In genomic region chr2:112751451-112752197, GRCh38 we compare ENCODE assay signal across 1 cellular context.
TF ChIP-seq lines count a peak whose summit lies in the region.

No MANE protein-coding gene starts in this region.

TF ChIP-seq in HepG2, 621 proteins besides CTCF, POLR2A, EP300 and RAD21:
- TF ChIP-seq MED1 (CRISPR knock-in tag; IDR thresholded peaks at IDR 0.05) = 0 out of 2 replicates have a peak, but pooled peaks have one; percentile 31
- TF ChIP-seq NCOR1 (IDR thresholded peaks at IDR 0.05; ENCODE audit: borderline replicate concordance, low read length) = 0 out of 2 replicates have a peak, but pooled peaks have one; percentile 29
- TF ChIP-seq RFX3 (CRISPR knock-in tag; IDR thresholded peaks at IDR 0.05) = 0 out of 2 replicates have a peak, but pooled peaks have one; percentile 10
- peak; percentile 78; the same call in 1 of the 2 replicates for TF ChIP-seq HNRNPUL1 (IDR thresholded peaks at IDR 0.05; ENCODE audit: low read depth, low read length)
- TF ChIP-seq SIX4 (CRISPR knock-in tag; IDR thresholded peaks at IDR 0.05) = peak; percentile 49; the same call in 1 of the 2 replicates
- peak; percentile 58 for TF ChIP-seq PAXIP1 (CRISPR knock-in tag; conservative IDR thresholded peaks at IDR 0.05)
- TF ChIP-seq ZBTB4 (CRISPR knock-in tag; IDR thresholded peaks at IDR 0.05; ENCODE audit: borderline replicate concordance) = no peak
- TF ChIP-seq ASH2L (IDR thresholded peaks at IDR 0.05; ENCODE audit: insufficient read length, low read depth, low read length) = peak; percentile 11
- peak; percentile 9; the same call in 1 of the 2 replicates for TF ChIP-seq GATAD2A (CRISPR knock-in tag; IDR thresholded peaks at IDR 0.05)
- peak; percentile 50 to 52; a peak in 3 of 4 replicates for TF ChIP-seq MAFK (conservative IDR thresholded peaks at IDR 0.05 in 1 of 2, IDR thresholded peaks at IDR 0.05 in 1 of 2; ENCODE audit: low read length in 2 of 2)
- TF ChIP-seq NR2F1 (CRISPR knock-in tag; IDR thresholded peaks at IDR 0.05) = no peak
- TF ChIP-seq RARA (CRISPR knock-in tag; IDR thresholded peaks at IDR 0.05) = peak; percentile 11; the same call in 1 of the 2 replicates
- no peak for TF ChIP-seq ZNF776 (CRISPR knock-in tag; IDR thresholded peaks at IDR 0.05)
- TF ChIP-seq HNF1A (IDR thresholded peaks at IDR 0.05; ENCODE audit: low read depth) = peak; percentile 81
- TF ChIP-seq HNF1A (CRISPR knock-in tag; IDR thresholded peaks at IDR 0.05; ENCODE audit: borderline replicate concordance) = peak; percentile 59; the same call in 1 of the 2 replicates
- TF ChIP-seq FOXC1 (CRISPR knock-in tag; IDR thresholded peaks at IDR 0.05; ENCODE audit: borderline replicate concordance) = no peak
- peak; percentile 18; the same call in 1 of the 2 replicates for TF ChIP-seq RFX1 (IDR thresholded peaks at IDR 0.05)
- TF ChIP-seq JUND (CRISPR knock-in tag; IDR thresholded peaks at IDR 0.05) = no peak
- TF ChIP-seq MBD4 (IDR thresholded peaks at IDR 0.05; ENCODE audit: borderline replicate concordance, low read length) = 0 out of 2 replicates have a peak, but pooled peaks have one; percentile 42
- peak; percentile 85 for TF ChIP-seq PRDM15 (CRISPR knock-in tag; IDR thresholded peaks at IDR 0.05)
- no peak for TF ChIP-seq TSC22D2 (CRISPR knock-in tag; IDR thresholded peaks at IDR 0.05; ENCODE audit: borderline replicate concordance)
- 0 out of 2 replicates have a peak, but pooled peaks have one; percentile 28 for TF ChIP-seq ZNF800 (CRISPR knock-in tag; IDR thresholded peaks at IDR 0.05)
- no peak for TF ChIP-seq ZNF556 (CRISPR knock-in tag; IDR thresholded peaks at IDR 0.05; ENCODE audit: borderline replicate concordance)
- TF ChIP-seq SIX1 (CRISPR knock-in tag; IDR thresholded peaks at IDR 0.05; ENCODE audit: borderline replicate concordance) = peak; percentile 41; the same call in 1 of the 2 replicates
- TF ChIP-seq FOXJ3 (CRISPR knock-in tag; IDR thresholded peaks at IDR 0.05; ENCODE audit: borderline replicate concordance) = 0 out of 2 replicates have a peak, but pooled peaks have one; percentile 35
- TF ChIP-seq NR2F6 (IDR thresholded peaks at IDR 0.05) = no peak
- TF ChIP-seq NR2F6 (CRISPR knock-in tag; IDR thresholded peaks at IDR 0.05) = no peak
- TF ChIP-seq SP1 (IDR thresholded peaks at IDR 0.05) = no peak
- TF ChIP-seq SP1 (CRISPR knock-in tag; IDR thresholded peaks at IDR 0.05) = no peak
- no peak for TF ChIP-seq ZNF674 (CRISPR knock-in tag; IDR thresholded peaks at IDR 0.05; ENCODE audit: low read depth)
